8 cellular contexts compared by ENCODE assay signal in genomic region chr5:56814963-56815656, GRCh38. TPM values are rescaled to one million over a fixed set of nuclear protein-coding genes. Genes with fewer than 3 reads are reported as not detected.
A peak's percentile ranks its signal among the peaks of the same experiment; 100 is the strongest.
DNase-seq lines count a peak whose midpoint lies in the region; ATAC-seq and TF ChIP-seq lines count a peak whose summit lies in the region.

Gene MAP3K1, plus strand, starts transcription at chr5:56815549. Its CDS starts 25 bp downstream, at chr5:56815574.

- POLR2A ChIA-PET in CD8-positive, alpha-beta T cell (lab: Charles Lee): interaction anchor here (0.6 to 1.6 kb wide), 5 partner anchors 13 to 543 kb away, joined by 4 to 7 read pairs (median 5); no protein-coding TSS in a partner anchor
- POLR2A ChIA-PET in PC-9 (lab: Charles Lee; ENCODE audit: unreplicated experiment): interaction anchor here (0.6 to 0.7 kb wide), 5 partner anchors 53 to 178 kb away, joined by 3 to 7 read pairs (median 3); no protein-coding TSS in a partner anchor

- peaks cover 15% of the 10 kb centered on the region for H3F3A ChIP-seq in PC-9 (ENCODE audit: insufficient read depth, low read depth)

- peak within 1 kb of the TSS; percentile 90 for H3K4me3 Mint-ChIP-seq in CD8-positive, alpha-beta T cell
- peak within 1 kb of the TSS; percentile 94 for H3K4me3 Mint-ChIP-seq in activated T-cell treated with anti-CD3 and anti-CD28 coated beads, Interleukin-2, amount 50 U/mL, for 4 hours

- no peaks in the 10 kb centered on the region for H3K27me3 ChIP-seq in CD8-positive, alpha-beta T cell (ENCODE audit: insufficient read depth, low read length)
- no peaks in the 10 kb centered on the region for H3K27me3 ChIP-seq in PC-9 (ENCODE audit: insufficient read depth, low read depth)
- no peaks in the 10 kb centered on the region for H3K27me3 ChIP-seq in muscle layer of colon (ENCODE audit: control insufficient read depth in 1 of 2, insufficient read depth in 2 of 2, low read length in 2 of 2)

- H3K27me3 Mint-ChIP-seq in CD8-positive, alpha-beta T cell (ENCODE audit: low read depth): no peaks in the 10 kb centered on the region
- no peaks in the 10 kb centered on the region for H3K27me3 Mint-ChIP-seq in activated T-cell treated with anti-CD3 and anti-CD28 coated beads, Interleukin-2, amount 50 U/mL, for 4 hours (ENCODE audit: low read depth)

- no peaks in the 10 kb centered on the region for H3K9me2 ChIP-seq in PC-9 (ENCODE audit: insufficient read depth)

- no peaks in the 10 kb centered on the region for H3K9me3 ChIP-seq in CD8-positive, alpha-beta T cell (ENCODE audit: low read length)
- no peaks in the 10 kb centered on the region for H3K9me3 ChIP-seq in PC-9 (ENCODE audit: insufficient read depth, low read depth)
- no peaks in the 10 kb centered on the region for H3K9me3 ChIP-seq in muscle layer of colon (ENCODE audit: low read length)

- H3K4me3 ChIP-seq in CD8-positive, alpha-beta T cell (ENCODE audit: low read depth, low read length): peak within 1 kb of the TSS; percentile 61
- H3K4me3 ChIP-seq in PC-9: peak within 1 kb of the TSS; percentile 96
- peak within 1 kb of the TSS; percentile 83 to 90 for H3K4me3 ChIP-seq in muscle layer of colon (ENCODE audit: low read depth in 1 of 2, low read length in 2 of 2)

- no peaks in the 10 kb centered on the region for H3K36me3 ChIP-seq in CD8-positive, alpha-beta T cell (ENCODE audit: insufficient read depth, low read length)
- H3K36me3 ChIP-seq in PC-9 (ENCODE audit: low read depth): no peaks in the 10 kb centered on the region
- no peaks in the 10 kb centered on the region for H3K36me3 ChIP-seq in muscle layer of colon (ENCODE audit: insufficient read depth, low read length)

- BruUV-seq in PC-9 (replicated peaks; lab: Mats Ljungman, UMichigan): no TSS peak

- intact Hi-C loops in CD8-positive, alpha-beta T cell (cut with DNase I, micrococcal nuclease): loop anchor here (1.0 to 10.0 kb wide), 16 partner anchors 42 to 1650 kb away; partner anchors contain the start of genes DHX29 (in 2 of the 2), MIER3 (in 2 of the 2), MTREX (in 2 of the 2) and PLK2 (in 2 of the 2)
- intact Hi-C loops in PC-9 (cut with micrococcal nuclease; ENCODE audit: unreplicated experiment): loop anchor here (1.0 to 5.0 kb wide), 9 partner anchors 50 to 603 kb away; no protein-coding TSS in a partner anchor

- H4K20me1 ChIP-seq in PC-9 (ENCODE audit: insufficient read depth): peaks cover 7% of the 10 kb centered on the region; the same call in 1 of the 2 replicates

- peak within 1 kb of the TSS; percentile 93 for H3K27ac Mint-ChIP-seq in CD8-positive, alpha-beta T cell

- no peaks in the 10 kb centered on the region for H3K9me3 Mint-ChIP-seq in CD8-positive, alpha-beta T cell
- H3K9me3 Mint-ChIP-seq in activated T-cell treated with anti-CD3 and anti-CD28 coated beads, Interleukin-2, amount 50 U/mL, for 4 hours: no peaks in the 10 kb centered on the region

- peaks cover 42% of the 10 kb centered on the region for H3K79me2 ChIP-seq in PC-9 (ENCODE audit: low read depth)

- H3K4me1 Mint-ChIP-seq in CD8-positive, alpha-beta T cell (ENCODE audit: low read depth): peaks cover 33% of the 10 kb centered on the region
- H3K4me1 Mint-ChIP-seq in activated T-cell treated with anti-CD3 and anti-CD28 coated beads, Interleukin-2, amount 50 U/mL, for 4 hours (ENCODE audit: low read depth): peaks cover 33% of the 10 kb centered on the region

- peak within 1 kb of the TSS; percentile 92 for H2AFZ ChIP-seq in PC-9

- H3K9ac ChIP-seq in muscle layer of colon (ENCODE audit: low read length): peak within 1 kb of the TSS; percentile 65

- no peak for TF ChIP-seq CTCF in CD8-positive, alpha-beta T cell (IDR thresholded peaks at IDR 0.05)
- TF ChIP-seq CTCF in PC-9 (conservative IDR thresholded peaks at IDR 0.05): no peak

- H3K36me3 Mint-ChIP-seq in CD8-positive, alpha-beta T cell: peaks cover 7% of the 10 kb centered on the region
- H3K36me3 Mint-ChIP-seq in activated T-cell treated with anti-CD3 and anti-CD28 coated beads, Interleukin-2, amount 50 U/mL, for 4 hours (ENCODE audit: insufficient read depth): no peaks in the 10 kb centered on the region

- H3K4me1 ChIP-seq in CD8-positive, alpha-beta T cell (ENCODE audit: insufficient read depth, low read length): peaks cover 24% of the 10 kb centered on the region
- H3K4me1 ChIP-seq in PC-9 (replicated peaks; ENCODE audit: insufficient read depth): peaks cover 50% of the 10 kb centered on the region
- H3K4me1 ChIP-seq in muscle layer of colon (ENCODE audit: insufficient read depth, low read length): peaks cover 9% of the 10 kb centered on the region

- peak within 1 kb of the TSS; percentile 97 for H3K4me2 ChIP-seq in PC-9

- ATAC-seq in CD8-positive, alpha-beta T cell: peak; percentile 71
- ATAC-seq in GM19438 (IDR thresholded peaks at IDR 0.05; ENCODE audit: low read depth, unreplicated experiment) (peak; percentile 45), HG03565 (IDR thresholded peaks at IDR 0.05; ENCODE audit: unreplicated experiment) (peak; percentile 36), esophagus mucosa (peak; percentile 93)
- peak; percentile 63 to 68 for ATAC-seq in activated T-cell treated with anti-CD3 and anti-CD28 coated beads, Interleukin-2, amount 50 U/mL, for 4 hours

- CTCF ChIA-PET in CD8-positive, alpha-beta T cell (lab: Charles Lee): interaction anchor here (1.1 to 2.0 kb wide), 3 partner anchors 9 to 78 kb away, joined by 3 to 6 read pairs (median 3); no protein-coding TSS in a partner anchor
- CTCF ChIA-PET in PC-9 (lab: Charles Lee): interaction anchor here (0.6 to 0.7 kb wide), 2 partner anchors 145 to 280 kb away, joined by 5 to 10 read pairs; no protein-coding TSS in a partner anchor

- peak; percentile 62 to 91 (median 79) for DNase-seq in CD8-positive, alpha-beta T cell
- DNase-seq in PC-9: peak; percentile 83 to 93
- peak; percentile 74 for DNase-seq in activated T-cell treated with anti-CD3 and anti-CD28 coated beads, Interleukin-2, amount 50 U/mL, for 4 hours
- peak; percentile 54 to 57 for DNase-seq in stimulated activated CD8-positive, alpha-beta memory T cell treated with anti-CD3 and anti-CD28 coated beads, Interleukin-7, amount 100 ng/mL, for 1 hour (ENCODE audit: low read depth in 2 of 2)

- H3K27ac ChIP-seq in CD8-positive, alpha-beta T cell (ENCODE audit: low read depth, low read length): peak within 1 kb of the TSS; percentile 74
- H3K27ac ChIP-seq in PC-9: peak within 1 kb of the TSS; percentile 91
- peak within 1 kb of the TSS; percentile 70 for H3K27ac ChIP-seq in muscle layer of colon (ENCODE audit: low read depth, low read length)

RNA-seq across cellular contexts. Expression of gene MAP3K1, which starts in this region (rescaled TPM):
- total RNA-seq in CD8-positive, alpha-beta T cell: 10 to 100 TPM; 19.1 TPM
- 21.8 and 26.1 TPM in 2 replicates for total RNA-seq in PC-9 (2021)
- 10 to 100 TPM; 18.2 to 19.1 (median 18.6) TPM for total RNA-seq in activated T-cell treated with anti-CD3 and anti-CD28 coated beads, Interleukin-2, amount 50 U/mL, for 4 hours
- 15.5 TPM for total RNA-seq in esophagus mucosa

Comparison
In these comparisons a context has a peak if more than half of its experiments do, and no peak if none do; other contexts are left out.
1. Peak in every context shown above with its lines: DNase-seq, ATAC-seq, H3K4me3 ChIP-seq and H3K27ac ChIP-seq.
2. ATAC-seq: peak in every context shown above with its lines; median percentile 93 in esophagus mucosa; 71 in CD8-positive, alpha-beta T cell; 66 in activated T-cell treated with anti-CD3 and anti-CD28 coated beads, Interleukin-2, amount 50 U/mL, for 4 hours; 45 in GM19438; 36 in HG03565.